16 cellular contexts compared by ENCODE assay signal in genomic region chr22:20459152-20459542, GRCh38. TPM values are rescaled to one million over a fixed set of nuclear protein-coding genes. Genes with fewer than 3 reads are reported as not detected.
A peak's percentile ranks its signal among the peaks of the same experiment; 100 is the strongest.
DNase-seq lines count a peak whose midpoint lies in the region; ATAC-seq and TF ChIP-seq lines count a peak whose summit lies in the region.
"Had no signal": no experiment of that assay in that cellular context is flagged by ENCODE, and none has a peak within 500 bp of the region (broad histone marks: within the 10 kb centered on the region; RNA-seq: fewer than 3 reads in every experiment).

No MANE protein-coding gene starts in this region.

- no peak overlapping the region for H3K27ac ChIP-seq in naive thymus-derived CD4-positive, alpha-beta T cell (ENCODE audit: low read depth, low read length)
- H3K27ac ChIP-seq: C4-2B, GM23248 had no signal

- H3K27me3 ChIP-seq in naive thymus-derived CD4-positive, alpha-beta T cell (ENCODE audit: control insufficient read depth in 2 of 2, insufficient read depth in 2 of 2, low read length in 2 of 2) = no peaks in the 10 kb centered on the region

- no peak overlapping the region for H3K4me3 ChIP-seq in naive thymus-derived CD4-positive, alpha-beta T cell (ENCODE audit: low read length)
- H3K4me3 ChIP-seq: GM23248 had no signal

- peaks cover 42% of the 10 kb centered on the region for H3K4me1 Mint-ChIP-seq in T-helper 2 cell treated with Interferon-gamma antibody and Interleukin-4, amounts not matched to agents 5 μg/mL and 100 μg/mL, for 36 hours (ENCODE audit: low read depth)
- peaks cover 30% of the 10 kb centered on the region for H3K4me1 Mint-ChIP-seq in WTC11
- peaks cover 31 to 62% (median 54%) of the 10 kb centered on the region in 7 donors for H3K4me1 Mint-ChIP-seq in naive thymus-derived CD4-positive, alpha-beta T cell
- H3K4me1 Mint-ChIP-seq in stimulated activated memory B cell treated with anti-CD40 and anti-IgM and Interleukin-4, amounts not matched to agents 10 μg/mL and 1 μg/mL and 100 μg/mL, for 72 hours = peaks cover 46% of the 10 kb centered on the region
- H3K4me1 Mint-ChIP-seq in progenitor cell of endocrine pancreas (ENCODE audit: low read depth) = peaks cover 5% of the 10 kb centered on the region

- peak; percentile 33; the same call in 1 of the 2 replicates for ATAC-seq in WTC11
- ATAC-seq in naive thymus-derived CD4-positive, alpha-beta T cell = no peak
- ATAC-seq in stimulated activated memory B cell treated with anti-CD40 and anti-IgM and Interleukin-4, amounts not matched to agents 10 μg/mL and 1 μg/mL and 100 μg/mL, for 72 hours = no peak

- TF ChIP-seq CTCF in WTC11 (IDR thresholded peaks at IDR 0.05) = no peak
- no peak for TF ChIP-seq CTCF in progenitor cell of endocrine pancreas (IDR thresholded peaks at IDR 0.05; ENCODE audit: unreplicated experiment)

- no peak for DNase-seq in T-helper 2 cell treated with Interferon-gamma antibody and Interleukin-4, amounts not matched to agents 5 μg/mL and 100 μg/mL, for 36 hours (ENCODE audit: low spot score)
- DNase-seq in T-helper 2 cell (no peak), WTC11 (ENCODE audit: low spot score) (peak; percentile 28), NCI-H2029 (lab: John Stamatoyannopoulos, UW) (no peak), progenitor cell of endocrine pancreas (ENCODE audit: low spot score, unreplicated experiment) (no peak), NCI-H2196 (lab: John Stamatoyannopoulos, UW; ENCODE audit: unreplicated experiment) (no peak)
- DNase-seq in naive thymus-derived CD4-positive, alpha-beta T cell = no peak
- DNase-seq: Calu3, DMS79, GM23248, NCI-H1417 treated with DMSO at 0.1 percent for 48 hours, NCI-H2029 treated with DMSO at 0.1 percent for 48 hours, NCI-H345, NCI-H526 treated with DMSO at 0.1 percent for 48 hours had no signal

- intact Hi-C loops in naive thymus-derived CD4-positive, alpha-beta T cell (cut with micrococcal nuclease) = loop anchor here in 1 of 2 donors (5.0 kb wide), 1 partner anchor 302 kb away; no protein-coding TSS in a partner anchor

- CTCF ChIA-PET in WTC11 (lab: Charles Lee) = interaction anchor here (0.7 to 1.0 kb wide), 2 partner anchors 21 to 41 kb away, joined by 4 to 7 read pairs; no protein-coding TSS in a partner anchor
- CTCF ChIA-PET in naive thymus-derived CD4-positive, alpha-beta T cell (lab: Charles Lee) = interaction anchor here (0.5 to 1.0 kb wide), 4 partner anchors 41 to 122 kb away, joined by 3 to 6 read pairs (median 4); no protein-coding TSS in a partner anchor

- H3K36me3 ChIP-seq in naive thymus-derived CD4-positive, alpha-beta T cell (ENCODE audit: control insufficient read depth in 2 of 3, insufficient read depth in 3 of 3, low read length in 3 of 3) = peaks cover 0 to 12% (median 5%) of the 10 kb centered on the region in 3 experiments

- H3K9me3 ChIP-seq in naive thymus-derived CD4-positive, alpha-beta T cell (ENCODE audit: control insufficient read depth in 2 of 3, low read length in 3 of 3) = no peaks in the 10 kb centered on the region

- no peaks in the 10 kb centered on the region for H3K27me3 Mint-ChIP-seq in T-helper 2 cell treated with Interferon-gamma antibody and Interleukin-4, amounts not matched to agents 5 μg/mL and 100 μg/mL, for 36 hours (ENCODE audit: low read depth)
- H3K27me3 Mint-ChIP-seq in WTC11 (ENCODE audit: low read depth) = no peaks in the 10 kb centered on the region
- H3K27me3 Mint-ChIP-seq in naive thymus-derived CD4-positive, alpha-beta T cell = no peaks in the 10 kb centered on the region
- H3K27me3 Mint-ChIP-seq in stimulated activated memory B cell treated with anti-CD40 and anti-IgM and Interleukin-4, amounts not matched to agents 10 μg/mL and 1 μg/mL and 100 μg/mL, for 72 hours = no peaks in the 10 kb centered on the region
- no peaks in the 10 kb centered on the region for H3K27me3 Mint-ChIP-seq in progenitor cell of endocrine pancreas

- POLR2A ChIA-PET in WTC11 (lab: Charles Lee) = no interaction called here
- POLR2A ChIA-PET in naive thymus-derived CD4-positive, alpha-beta T cell (lab: Charles Lee) = interaction anchor here (0.6 to 1.5 kb wide), 3 partner anchors 29 to 37 kb away, joined by 3 to 4 read pairs (median 3); no protein-coding TSS in a partner anchor

- H3K9me3 Mint-ChIP-seq in T-helper 2 cell treated with Interferon-gamma antibody and Interleukin-4, amounts not matched to agents 5 μg/mL and 100 μg/mL, for 36 hours = no peaks in the 10 kb centered on the region
- H3K9me3 Mint-ChIP-seq in WTC11 (no peaks in the 10 kb centered on the region), progenitor cell of endocrine pancreas (ENCODE audit: low read depth) (no peaks in the 10 kb centered on the region)
- H3K9me3 Mint-ChIP-seq in naive thymus-derived CD4-positive, alpha-beta T cell = peaks cover 0 to 2% (median 0%) of the 10 kb centered on the region in 11 donors
- H3K9me3 Mint-ChIP-seq in stimulated activated memory B cell treated with anti-CD40 and anti-IgM and Interleukin-4, amounts not matched to agents 10 μg/mL and 1 μg/mL and 100 μg/mL, for 72 hours = no peaks in the 10 kb centered on the region

- peak overlapping the region; percentile 8 for H3K27ac Mint-ChIP-seq in T-helper 2 cell treated with Interferon-gamma antibody and Interleukin-4, amounts not matched to agents 5 μg/mL and 100 μg/mL, for 36 hours
- no peak overlapping the region for H3K27ac Mint-ChIP-seq in WTC11
- peak overlapping the region in 5 of 9 donors; percentile 24 to 77 (median 36) for H3K27ac Mint-ChIP-seq in naive thymus-derived CD4-positive, alpha-beta T cell
- peak overlapping the region; percentile 18 for H3K27ac Mint-ChIP-seq in stimulated activated memory B cell treated with anti-CD40 and anti-IgM and Interleukin-4, amounts not matched to agents 10 μg/mL and 1 μg/mL and 100 μg/mL, for 72 hours
- H3K27ac Mint-ChIP-seq in progenitor cell of endocrine pancreas = no peak overlapping the region

- no peak overlapping the region for H3K4me3 Mint-ChIP-seq in T-helper 2 cell treated with Interferon-gamma antibody and Interleukin-4, amounts not matched to agents 5 μg/mL and 100 μg/mL, for 36 hours
- H3K4me3 Mint-ChIP-seq in WTC11 = no peak overlapping the region
- peak overlapping the region in 1 of 10 donors; percentile 17 for H3K4me3 Mint-ChIP-seq in naive thymus-derived CD4-positive, alpha-beta T cell
- no peak overlapping the region for H3K4me3 Mint-ChIP-seq in stimulated activated memory B cell treated with anti-CD40 and anti-IgM and Interleukin-4, amounts not matched to agents 10 μg/mL and 1 μg/mL and 100 μg/mL, for 72 hours
- no peak overlapping the region for H3K4me3 Mint-ChIP-seq in progenitor cell of endocrine pancreas (ENCODE audit: low read depth)

- peaks cover 26 to 34% of the 10 kb centered on the region in 2 donors for H3K4me1 ChIP-seq in naive thymus-derived CD4-positive, alpha-beta T cell (ENCODE audit: control insufficient read depth in 2 of 2, insufficient read depth in 2 of 2, low read length in 2 of 2)

- H3K36me3 Mint-ChIP-seq in T-helper 2 cell treated with Interferon-gamma antibody and Interleukin-4, amounts not matched to agents 5 μg/mL and 100 μg/mL, for 36 hours (ENCODE audit: low read depth) = peaks cover 53% of the 10 kb centered on the region
- no peaks in the 10 kb centered on the region for H3K36me3 Mint-ChIP-seq in WTC11
- H3K36me3 Mint-ChIP-seq in naive thymus-derived CD4-positive, alpha-beta T cell = peaks cover 11 to 41% (median 20%) of the 10 kb centered on the region in 5 donors
- peaks cover 34% of the 10 kb centered on the region for H3K36me3 Mint-ChIP-seq in stimulated activated memory B cell treated with anti-CD40 and anti-IgM and Interleukin-4, amounts not matched to agents 10 μg/mL and 1 μg/mL and 100 μg/mL, for 72 hours
- peaks cover 10% of the 10 kb centered on the region for H3K36me3 Mint-ChIP-seq in progenitor cell of endocrine pancreas (ENCODE audit: insufficient read depth)

TF ChIP-seq in WTC11, 78 proteins besides CTCF, POLR2A, EP300 and RAD21 (continues in another document):
- TF ChIP-seq USF1 (CRISPR knock-in tag; IDR thresholded peaks at IDR 0.05) (no peak), GTF2I (CRISPR knock-in tag; conservative IDR thresholded peaks at IDR 0.05) (no peak), TEAD4 (CRISPR knock-in tag; IDR thresholded peaks at IDR 0.05) (no peak), HMGXB4 (CRISPR knock-in tag; IDR thresholded peaks at IDR 0.05) (no peak)

RNA-seq across cellular contexts. Expression of gene SCARF2, which starts 21.5 kb away (rescaled TPM):
- 17.4 to 26.3 TPM (median 17.5 TPM) in 3 replicates for total RNA-seq in WTC11 (2021)
- total RNA-seq in naive thymus-derived CD4-positive, alpha-beta T cell = 1 to 10 TPM in 4 of 5 experiments, under 1 TPM in 1; 0.70 to 2.6 (median 2.2) TPM
- under 1 TPM; 0.21 to 0.35 TPM for polyA plus RNA-seq in naive thymus-derived CD4-positive, alpha-beta T cell
- 14.4 and 14.6 TPM in 2 replicates for total RNA-seq in progenitor cell of endocrine pancreas

RNA-seq across cellular contexts. Expression of gene KLHL22, which starts 36.4 kb away (rescaled TPM):
- 9.9 to 15.7 TPM (median 12.1 TPM) in 3 replicates for total RNA-seq in WTC11 (2021)
- total RNA-seq in naive thymus-derived CD4-positive, alpha-beta T cell = 10 to 100 TPM; 31.1 to 71.3 (median 42.0) TPM
- 10 to 100 TPM; 20.6 to 26.2 TPM for polyA plus RNA-seq in naive thymus-derived CD4-positive, alpha-beta T cell
- 47.3 and 51.6 TPM in 2 replicates for total RNA-seq in progenitor cell of endocrine pancreas

RNA-seq across cellular contexts. Expression of gene MED15, which starts 48.3 kb away (rescaled TPM):
- total RNA-seq in WTC11 (2021) = 60.9 to 67.7 TPM (median 62.6 TPM) in 3 replicates
- total RNA-seq in naive thymus-derived CD4-positive, alpha-beta T cell = 100 to 1,000 TPM; 169 to 235 (median 201) TPM
- 10 to 100 TPM; 24.3 to 76.6 TPM for polyA plus RNA-seq in naive thymus-derived CD4-positive, alpha-beta T cell
- 77.8 and 78.0 TPM in 2 replicates for total RNA-seq in progenitor cell of endocrine pancreas

Comparison
In these comparisons a context has a peak if more than half of its experiments do, and no peak if none do; other contexts are left out.
1. H3K27ac Mint-ChIP-seq: peak in T-helper 2 cell treated with Interferon-gamma antibody and Interleukin-4, amounts not matched to agents 5 μg/mL and 100 μg/mL, for 36 hours (single experiment), naive thymus-derived CD4-positive, alpha-beta T cell (5 of 9) and stimulated activated memory B cell treated with anti-CD40 and anti-IgM and Interleukin-4, amounts not matched to agents 10 μg/mL and 1 μg/mL and 100 μg/mL, for 72 hours (single experiment); none in WTC11 (single experiment) and progenitor cell of endocrine pancreas (single experiment).